Comparison of ENCODE assay signal across 8 cellular contexts in the genomic region with DNA sequence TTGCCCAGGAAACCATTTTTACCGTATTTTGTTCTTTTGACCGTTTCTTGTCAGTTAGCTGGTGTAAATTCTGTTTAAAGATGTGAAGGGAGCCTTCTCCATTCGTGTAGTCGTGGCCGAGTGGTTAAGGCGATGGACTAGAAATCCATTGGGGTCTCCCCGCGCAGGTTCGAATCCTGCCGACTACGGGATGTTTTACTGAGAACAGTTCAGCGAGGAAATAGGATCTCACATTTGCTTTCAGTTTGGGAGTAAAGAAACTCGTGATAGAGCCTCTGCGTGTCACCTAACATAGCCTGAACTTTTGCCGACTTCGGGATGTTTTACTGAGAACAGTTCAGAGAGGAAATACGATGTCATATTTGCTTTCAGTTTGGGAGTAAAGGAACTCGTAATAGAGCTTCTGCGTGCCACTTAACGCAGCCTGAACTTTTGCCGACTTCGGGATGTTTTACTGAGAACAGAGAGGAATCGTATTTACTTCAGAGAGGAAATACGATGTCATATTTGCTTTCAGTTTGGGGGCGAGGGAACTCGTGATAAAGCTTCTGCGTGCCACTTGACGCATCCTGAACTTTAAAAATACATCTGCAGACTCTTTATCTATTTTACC.
DNase-seq lines count a peak whose midpoint lies in the region; ATAC-seq lines count a peak whose summit lies in the region.

No MANE protein-coding gene starts in this region.

- ATAC-seq in GM21367 (IDR thresholded peaks at IDR 0.05; ENCODE audit: unreplicated experiment), result peak; percentile 46

- DNase-seq in CMK (ENCODE audit: low read depth) (peak; percentile 56), HS-5 (ENCODE audit: low read depth) (peak; percentile 83), NOMO-1 (lab: John Stamatoyannopoulos, UW; ENCODE audit: unreplicated experiment in 2 of 2) (peak; percentile 41 to 67), epidermal melanocyte (ENCODE audit: insufficient read length, low spot score) (peak; percentile 65), middle frontal gyrus (ENCODE audit: extremely low spot score, low spot score) (peak; percentile 83)
- DNase-seq in activated CD8-positive, alpha-beta memory T cell treated with anti-CD3 and anti-CD28 coated beads, Interleukin-2, amount 50 U/mL, for 24 hours (ENCODE audit: extremely low read depth), result peak; percentile 82
- peak; percentile 65 to 77 for DNase-seq in stimulated activated CD8-positive, alpha-beta memory T cell treated with anti-CD3 and anti-CD28 coated beads, Interleukin-2, amount 100 ng/mL, for 48 hours (ENCODE audit: low read depth in 2 of 2)

Comparison
In these comparisons a context has a peak if more than half of its experiments do, and no peak if none do; other contexts are left out.
1. Peak in every context shown above with its lines: DNase-seq and ATAC-seq.